In genomic region chr6:28866342-28867077, GRCh38 we compare ENCODE assay signal across 8 cellular contexts. TPM values are rescaled to one million over a fixed set of nuclear protein-coding genes. Genes with fewer than 3 reads are reported as not detected.
A peak's percentile ranks its signal among the peaks of the same experiment; 100 is the strongest.
DNase-seq lines count a peak whose midpoint lies in the region; ATAC-seq, FAIRE-seq and TF ChIP-seq lines count a peak whose summit lies in the region.

No MANE protein-coding gene starts in this region.

- ATAC-seq in GM19035 (IDR thresholded peaks at IDR 0.05; ENCODE audit: unreplicated experiment) (peak; percentile 57), psoas muscle (peak in 3 of 4 donors; percentile 24 to 41 (median 33))
- ATAC-seq in activated naive CD8-positive, alpha-beta T cell treated with anti-CD3 and anti-CD28 coated beads, Interleukin-2, amount 10 ng/mL, durations not matched to agents 7 days and 5 days (ENCODE audit: low read depth) = peak; percentile 72

- H3K9ac ChIP-seq in Karpas-422 (ENCODE audit: low read length) = peak overlapping the region; percentile 67

- DNase-seq in ACHN (peak; percentile 75), Karpas-422 (peak; percentile 82), SW 1271 (lab: John Stamatoyannopoulos, UW) (peak; percentile 78 to 79), left ventricle myocardium inferior (peak; percentile 62), psoas muscle (peak; percentile 56 to 65), urothelium cell line (ENCODE audit: low spot score) (peak; percentile 30)
- peak; percentile 86 for DNase-seq in activated naive CD8-positive, alpha-beta T cell treated with anti-CD3 and anti-CD28 coated beads, Interleukin-2, amount 10 ng/mL, durations not matched to agents 7 days and 5 days

- no peaks in the 10 kb centered on the region for H3K36me3 ChIP-seq in Karpas-422 (ENCODE audit: insufficient read depth, low read length)
- H3K36me3 ChIP-seq in left ventricle myocardium inferior = no peaks in the 10 kb centered on the region
- H3K36me3 ChIP-seq in psoas muscle (ENCODE audit: insufficient read depth in 1 of 2, low read depth in 1 of 2) = no peaks in the 10 kb centered on the region

- no peaks in the 10 kb centered on the region for H3K27me3 ChIP-seq in Karpas-422 (ENCODE audit: low read length)
- peaks cover 8% of the 10 kb centered on the region for H3K27me3 ChIP-seq in left ventricle myocardium inferior (ENCODE audit: low read depth)
- H3K27me3 ChIP-seq in psoas muscle (ENCODE audit: insufficient read depth in 3 of 3, low read length in 2 of 3) = peaks cover 0 to 31% (median 12%) of the 10 kb centered on the region in 3 donors

- H3K9me3 ChIP-seq in Karpas-422 (ENCODE audit: low read length) (no peaks in the 10 kb centered on the region), left ventricle myocardium inferior (replicated peaks) (peaks cover 25% of the 10 kb centered on the region), psoas muscle (no peaks in the 10 kb centered on the region)

- H3K4me1 Mint-ChIP-seq in activated naive CD8-positive, alpha-beta T cell treated with anti-CD3 and anti-CD28 coated beads, Interleukin-2, amount 10 ng/mL, durations not matched to agents 7 days and 5 days = peaks cover 32% of the 10 kb centered on the region

- no peaks in the 10 kb centered on the region for H4K20me1 ChIP-seq in Karpas-422 (ENCODE audit: insufficient read depth, low read depth, low read length)

- H3K27ac Mint-ChIP-seq in activated naive CD8-positive, alpha-beta T cell treated with anti-CD3 and anti-CD28 coated beads, Interleukin-2, amount 10 ng/mL, durations not matched to agents 7 days and 5 days = peak overlapping the region; percentile 93

- H3K4me1 ChIP-seq in Karpas-422 (ENCODE audit: low read length) (peaks cover 18% of the 10 kb centered on the region), left ventricle myocardium inferior (peaks cover 28% of the 10 kb centered on the region), psoas muscle (no peaks in the 10 kb centered on the region)

- H3K4me3 ChIP-seq in Karpas-422 (ENCODE audit: low read length) (peak overlapping the region; percentile 71), left ventricle myocardium inferior (peak overlapping the region; percentile 86), psoas muscle (peak overlapping the region; percentile 74)

- H3K4me2 ChIP-seq in Karpas-422 (ENCODE audit: low read depth, low read length, poor library complexity, severe bottlenecking) = peak overlapping the region; percentile 70

- no peak for FAIRE-seq in urothelium cell line (lab: Jason Lieb, UNC)

- WGBS in psoas muscle, 3 donors = 0 to 1% (median 0%) methylated on average over 40 to 58 of the region's 58 CpGs

- H3K4me3 Mint-ChIP-seq in activated naive CD8-positive, alpha-beta T cell treated with anti-CD3 and anti-CD28 coated beads, Interleukin-2, amount 10 ng/mL, durations not matched to agents 7 days and 5 days = peak overlapping the region; percentile 84

- no peak overlapping the region for H3K27ac ChIP-seq in Karpas-422 (ENCODE audit: low read length)
- peak overlapping the region; percentile 81 for H3K27ac ChIP-seq in left ventricle myocardium inferior (replicated peaks)
- peak overlapping the region; percentile 58 for H3K27ac ChIP-seq in psoas muscle

- no peaks in the 10 kb centered on the region for H3K79me2 ChIP-seq in Karpas-422 (ENCODE audit: low read length)

- TF ChIP-seq CTCF in left ventricle myocardium inferior (IDR thresholded peaks at IDR 0.05; ENCODE audit: borderline replicate concordance) (no peak), psoas muscle (IDR thresholded peaks at IDR 0.05) (no peak)

- H2AFZ ChIP-seq in Karpas-422 (ENCODE audit: low read length) = peak overlapping the region; percentile 84

- H3K27me3 Mint-ChIP-seq in activated naive CD8-positive, alpha-beta T cell treated with anti-CD3 and anti-CD28 coated beads, Interleukin-2, amount 10 ng/mL, durations not matched to agents 7 days and 5 days = no peaks in the 10 kb centered on the region

- POLR2A ChIA-PET in activated naive CD8-positive, alpha-beta T cell treated with anti-CD3 and anti-CD28 coated beads, Interleukin-2, amount 10 ng/mL, durations not matched to agents 7 days and 5 days (lab: Charles Lee) = interaction anchor here (0.6 to 7.4 kb wide), 27 partner anchors 8 to 1734 kb away, joined by 3 to 64 read pairs (median 5); partner anchors contain the start of gene TRIM27

- in situ Hi-C loops in ACHN (cut with HindIII; ENCODE audit: low pct_ligation_motif_present, low pct_unique_long_range_greater_than_20kb, low sequenced_read_pairs) = no loop called here

- H3K9me3 Mint-ChIP-seq in activated naive CD8-positive, alpha-beta T cell treated with anti-CD3 and anti-CD28 coated beads, Interleukin-2, amount 10 ng/mL, durations not matched to agents 7 days and 5 days = peaks cover 7% of the 10 kb centered on the region

- intact Hi-C loops in left ventricle myocardium inferior (cut with micrococcal nuclease) = no loop called here
- intact Hi-C loops in psoas muscle (cut with DNase I) = no loop called here

- peaks cover 3% of the 10 kb centered on the region for H3K36me3 Mint-ChIP-seq in activated naive CD8-positive, alpha-beta T cell treated with anti-CD3 and anti-CD28 coated beads, Interleukin-2, amount 10 ng/mL, durations not matched to agents 7 days and 5 days

- H3K9me2 ChIP-seq in Karpas-422 (replicated peaks; ENCODE audit: insufficient read depth, low read length) = no peaks in the 10 kb centered on the region

RNA-seq across cellular contexts. Expression of gene TRIM27, which starts 57.3 kb away (rescaled TPM):
- 84.3 and 87.8 TPM in 2 replicates for total RNA-seq in Karpas-422 (2014; rRNA removed; shearing (Covaris generic); ENCODE audit: low replicate concordance)
- total RNA-seq in activated naive CD8-positive, alpha-beta T cell treated with anti-CD3 and anti-CD28 coated beads, Interleukin-2, amount 10 ng/mL, durations not matched to agents 7 days and 5 days = 10 to 100 TPM; 64.4 to 67.1 TPM
- total RNA-seq in left ventricle myocardium inferior (17.8 TPM), psoas muscle (10 to 100 TPM; 15.0 to 26.0 (median 23.6) TPM)
- polyA plus RNA-seq in psoas muscle = 10 to 100 TPM; 15.5 to 42.8 (median 39.5) TPM

Comparison
In these comparisons a context has a peak if more than half of its experiments do, and no peak if none do; other contexts are left out.
1. DNase-seq: peak in every context shown above with its lines; median percentile 86 in activated naive CD8-positive, alpha-beta T cell treated with anti-CD3 and anti-CD28 coated beads, Interleukin-2, amount 10 ng/mL, durations not matched to agents 7 days and 5 days; 82 in Karpas-422; 78 in SW 1271; 75 in ACHN; 62 in left ventricle myocardium inferior; 60 in psoas muscle; 30 in urothelium cell line.